13 cellular contexts compared by ENCODE assay signal in genomic region chr15:90550919-90551318, GRCh38. TPM values are rescaled to one million over a fixed set of nuclear protein-coding genes. Genes with fewer than 3 reads are reported as not detected.
A peak's percentile ranks its signal among the peaks of the same experiment; 100 is the strongest.
DNase-seq lines count a peak whose midpoint lies in the region; ATAC-seq and TF ChIP-seq lines count a peak whose summit lies in the region.
"Had no signal": no experiment of that assay in that cellular context is flagged by ENCODE, and none has a peak within 500 bp of the region (broad histone marks: within the 10 kb centered on the region; RNA-seq: fewer than 3 reads in every experiment).

No MANE protein-coding gene starts in this region.

- H3K27ac ChIP-seq in foreskin keratinocyte: no peak overlapping the region

- peak; percentile 63 for DNase-seq in GF-D8 (lab: John Stamatoyannopoulos, UW)
- DNase-seq in NOMO-1 treated with DMSO at 0.1 percent for 48 hours (lab: John Stamatoyannopoulos, UW; ENCODE audit: unreplicated experiment): peak; percentile 95
- peak; percentile 24 to 42 for DNase-seq in foreskin keratinocyte
- no peak for DNase-seq in islet precursor cell
- DNase-seq in NCI-H1694 treated with DMSO at 0.1 percent for 48 hours (lab: John Stamatoyannopoulos, UW): no peak
- no peak for DNase-seq in hepatic stellate cell (ENCODE audit: low spot score)
- DNase-seq: dermis blood vessel endothelial cell; DMS53; NCI-H1417; stimulated activated CD4-positive, alpha-beta T cell treated with anti-CD3 and anti-CD28 coated beads, Interleukin-12 subunit alpha, Interleukin-12 subunit beta, amount 100 ng/mL, for 4 hours; stimulated activated naive CD4-positive, alpha-beta T cell treated with Interleukin-2 at 50 U/mL for 16 hours had no signal

- H3K4me1 ChIP-seq in foreskin keratinocyte: no peaks in the 10 kb centered on the region

- peak; percentile 77 for ATAC-seq in GM21717 (IDR thresholded peaks at IDR 0.05; ENCODE audit: unreplicated experiment)
- peak; percentile 55 for ATAC-seq in foreskin keratinocyte
- ATAC-seq in GM19023 (IDR thresholded peaks at IDR 0.05; ENCODE audit: unreplicated experiment): no peak

- no peaks in the 10 kb centered on the region for H3K27me3 ChIP-seq in foreskin keratinocyte

- no peak for TF ChIP-seq CTCF in foreskin keratinocyte (conservative IDR thresholded peaks at IDR 0.05)

RNA-seq across cellular contexts. Expression of gene CRTC3, which starts 21.2 kb away (rescaled TPM):
- total RNA-seq in foreskin keratinocyte: 12.4 and 12.5 TPM in 2 replicates
- polyA plus RNA-seq in foreskin keratinocyte: 4.7 and 5.5 TPM in 2 replicates

Comparison
In these comparisons a context has a peak if more than half of its experiments do, and no peak if none do; other contexts are left out.
1. DNase-seq: peak in GF-D8 (single experiment), NOMO-1 treated with DMSO at 0.1 percent for 48 hours (single experiment) and foreskin keratinocyte (2 of 2); none in islet precursor cell (single experiment), NCI-H1694 treated with DMSO at 0.1 percent for 48 hours (single experiment) and hepatic stellate cell (single experiment).